16 cellular contexts compared by ENCODE assay signal in the genomic region with DNA sequence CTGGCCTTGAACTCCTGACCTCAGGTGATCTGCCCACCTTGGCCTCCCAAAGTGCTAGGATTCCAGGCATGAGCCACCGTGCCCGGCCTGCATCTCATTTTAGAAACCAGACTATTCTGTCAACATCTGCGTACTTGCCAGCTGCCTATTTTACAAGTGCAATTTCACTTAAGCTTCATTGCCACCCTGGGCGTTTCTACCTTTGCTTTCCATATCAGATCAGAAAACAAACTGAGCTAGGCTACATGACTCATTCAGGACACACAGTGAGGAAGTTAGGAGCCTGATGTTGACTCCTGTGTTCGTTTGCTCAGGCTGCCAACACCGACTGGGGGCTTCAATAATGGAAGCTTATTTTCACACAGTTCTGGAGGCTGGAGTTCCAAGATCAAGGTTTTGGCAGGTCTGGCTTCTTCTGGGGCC. TPM values are rescaled to one million over a fixed set of nuclear protein-coding genes. Genes with fewer than 3 reads are reported as not detected.
DNase-seq lines count a peak whose midpoint lies in the region; ATAC-seq, FAIRE-seq and TF ChIP-seq lines count a peak whose summit lies in the region.
"Had no signal": no experiment of that assay in that cellular context is flagged by ENCODE, and none has a peak within 500 bp of the region (broad histone marks: within the 10 kb centered on the region; RNA-seq: fewer than 3 reads in every experiment).

No MANE protein-coding gene starts in this region.

- H2BK5ac ChIP-seq in H1 (ENCODE audit: low read depth, low read length) (no peak overlapping the region), neuronal stem cell (ENCODE audit: low read length) (no peak overlapping the region)

- H4K20me1 ChIP-seq in H1 (replicated peaks in 1 of 2; ENCODE audit: control insufficient read depth in 1 of 2, insufficient read depth in 2 of 2, low read length in 2 of 2), result no peaks in the 10 kb centered on the region

- TF ChIP-seq POLR2A in H1 (IDR thresholded peaks at IDR 0.05; ENCODE audit: control extremely low read depth in 1 of 2, low read depth in 2 of 2, low read length in 2 of 2), result no peak

- no peaks in the 10 kb centered on the region for H3K9me3 ChIP-seq in H1 (ENCODE audit: insufficient read depth in 2 of 2, low read depth in 1 of 2, low read length in 1 of 2)
- H3K9me3 ChIP-seq in neuronal stem cell (replicated peaks in 1 of 2; ENCODE audit: control insufficient read depth in 2 of 2, insufficient read depth in 1 of 2, low read depth in 1 of 2, low read length in 2 of 2), result no peaks in the 10 kb centered on the region
- H3K9me3 ChIP-seq: gastroesophageal sphincter, MG63 had no signal

- H3K23me2 ChIP-seq in H1 (ENCODE audit: low read depth, low read length), result 0 out of 2 replicates have a peak, but pooled peaks cover 2% of the 10 kb centered on the region

- no peak overlapping the region for H3K9ac ChIP-seq in H1 (replicated peaks in 1 of 4; ENCODE audit: extremely low read depth in 1 of 4, low read depth in 3 of 4, low read length in 3 of 4)
- no peak overlapping the region for H3K9ac ChIP-seq in neuronal stem cell (ENCODE audit: low read depth, low read length, poor library complexity)

- no peak overlapping the region for H3K14ac ChIP-seq in H1 (ENCODE audit: insufficient read length)
- H3K14ac ChIP-seq in neuronal stem cell (ENCODE audit: low read length), result no peak overlapping the region

- no peak for TF ChIP-seq CTCF in H1 (IDR thresholded peaks at IDR 0.05; ENCODE audit: control extremely low read depth in 1 of 3, insufficient read depth in 1 of 3, low read depth in 1 of 3, low read length in 3 of 3)
- no peak for TF ChIP-seq CTCF in dorsolateral prefrontal cortex (IDR thresholded peaks at IDR 0.05 in 54 of 56, conservative IDR thresholded peaks at IDR 0.05 in 2 of 56; ENCODE audit: low read depth in 1 of 56, partially characterized antibody in 56 of 56)

- POLR2A ChIA-PET in H1 (lab: Charles Lee; ENCODE audit: partially characterized antibody), result no interaction called here

- H2BK12ac ChIP-seq in H1 (ENCODE audit: low read depth, low read length) (no peak overlapping the region), neuronal stem cell (ENCODE audit: low read length) (no peak overlapping the region)

- no peak overlapping the region for H2AK5ac ChIP-seq in H1 (ENCODE audit: low read depth, low read length)
- H2AK5ac ChIP-seq in neuronal stem cell (ENCODE audit: low read depth, low read length), result no peak overlapping the region

- no peak overlapping the region for H3K56ac ChIP-seq in H1 (replicated peaks; ENCODE audit: insufficient read length, low read depth, low read length)

- intact Hi-C loops in dorsolateral prefrontal cortex (cut with DNase I), result no loop called here

- H3K4me1 ChIP-seq in H1 (replicated peaks in 1 of 4; ENCODE audit: control insufficient read depth in 3 of 4, insufficient read depth in 4 of 4, low read length in 3 of 4) (peaks cover 0 to 4% (median 1%) of the 10 kb centered on the region in 4 experiments; a peak in 2 of 7 replicates), neuronal stem cell (ENCODE audit: control insufficient read depth in 2 of 2, insufficient read depth in 1 of 2, low read depth in 1 of 2, low read length in 2 of 2) (peaks cover 4 to 5% of the 10 kb centered on the region in 2 donors)

- H3K18ac ChIP-seq in H1 (ENCODE audit: extremely low read depth, low read length) (no peak overlapping the region), neuronal stem cell (ENCODE audit: low read length) (no peak overlapping the region)

- no peak overlapping the region for H2BK20ac ChIP-seq in H1 (ENCODE audit: low read length)

- no peak overlapping the region for H4K91ac ChIP-seq in H1 (replicated peaks; ENCODE audit: insufficient read length, low read length)
- H4K91ac ChIP-seq in neuronal stem cell (ENCODE audit: low read depth, low read length, poor library complexity), result no peak overlapping the region

- TF ChIP-seq EP300 in H1 (IDR thresholded peaks at IDR 0.05; ENCODE audit: borderline replicate concordance in 1 of 2, low read depth in 2 of 2, low read length in 2 of 2), result no peak

- H3K4me2 ChIP-seq in H1 (ENCODE audit: insufficient read depth in 1 of 2, low read depth in 2 of 2, low read length in 2 of 2) (no peak overlapping the region), neuronal stem cell (ENCODE audit: insufficient read depth, low read length, poor library complexity, severe bottlenecking) (no peak overlapping the region)

- H3K4ac ChIP-seq in H1 (replicated peaks; ENCODE audit: insufficient read length, low read depth, low read length), result no peak overlapping the region
- no peak overlapping the region for H3K4ac ChIP-seq in neuronal stem cell (ENCODE audit: low read length)

- H4K5ac ChIP-seq in H1 (ENCODE audit: insufficient read length, low read depth, low read length), result no peak overlapping the region

- H2AFZ ChIP-seq in H1 (ENCODE audit: low read length), result 0 out of 2 replicates have a peak overlapping the region, but pooled peaks have one; percentile 20
- H2AFZ ChIP-seq in neuronal stem cell (ENCODE audit: low read length), result peak overlapping the region; percentile 61

- H2BK120ac ChIP-seq in H1 (replicated peaks; ENCODE audit: low read depth, low read length), result no peak overlapping the region
- no peak overlapping the region for H2BK120ac ChIP-seq in neuronal stem cell (ENCODE audit: low read depth, low read length)

- H4K8ac ChIP-seq in H1 (ENCODE audit: extremely low read depth, insufficient read depth, low read length), result no peak overlapping the region
- H4K8ac ChIP-seq in neuronal stem cell (ENCODE audit: low read depth, low read length), result no peak overlapping the region

- DNase-seq in H4 (ENCODE audit: low spot score) (peak; percentile 23), NCI-H69 (lab: John Stamatoyannopoulos, UW) (peak; percentile 48), H1 (ENCODE audit: low read depth in 1 of 2, low spot score in 2 of 2) (no peak), neuronal stem cell (ENCODE audit: low spot score) (no peak), dorsolateral prefrontal cortex (no peak)
- DNase-seq: activated CD4-positive, alpha-beta T cell treated with anti-CD3 and anti-CD28 coated beads, Interleukin-2, amount 50 U/mL, for 1 hour; activated naive CD4-positive, alpha-beta T cell; CD4-positive, alpha-beta memory T cell; HFFc6; MG63; NCI-H524 had no signal

- no peak overlapping the region for H2BK15ac ChIP-seq in H1 (ENCODE audit: low read length)
- H2BK15ac ChIP-seq in neuronal stem cell (ENCODE audit: low read length), result no peak overlapping the region

- WGBS in H1 (ENCODE audit: extremely low coverage in 1 of 2, insufficient coverage in 1 of 2, insufficient read length in 1 of 2, insufficient replicate concordance in 2 of 2, low coverage in 1 of 2, low lambda C conversion rate in 2 of 2, missing lambda C conversion rate in 1 of 2), 2 experiments, result 92% methylated on average over 6 of the region's 6 CpGs; no CpG with 5 or more reads in 1 of the 2 experiments
- no CpG with 5 or more reads among the region's 6 CpGs for WGBS in neuronal stem cell (ENCODE audit: extremely low coverage in 2 of 2, insufficient read length in 2 of 2, insufficient replicate concordance in 1 of 2), 2 donors

- H3K79me1 ChIP-seq in H1 (ENCODE audit: low read depth, low read length) (no peaks in the 10 kb centered on the region), neuronal stem cell (ENCODE audit: low read depth, low read length) (no peaks in the 10 kb centered on the region)

- no peak overlapping the region for H3K4me3 ChIP-seq in H1 (ENCODE audit: extremely low read depth in 1 of 4, insufficient read depth in 2 of 4, low read depth in 3 of 4, low read length in 4 of 4)
- no peak overlapping the region for H3K4me3 ChIP-seq in neuronal stem cell (ENCODE audit: low read length in 2 of 2)
- H3K4me3 ChIP-seq in dorsolateral prefrontal cortex, result no peak overlapping the region
- H3K4me3 ChIP-seq: gastroesophageal sphincter, MG63 had no signal

- H3K27me3 ChIP-seq in H1 (replicated peaks in 1 of 4; ENCODE audit: control insufficient read depth in 3 of 4, extremely low read depth in 1 of 4, insufficient read depth in 3 of 4, low read length in 3 of 4) (peaks cover 0 to 9% (median 4%) of the 10 kb centered on the region in 4 experiments; a peak in 3 of 7 replicates), neuronal stem cell (ENCODE audit: control insufficient read depth in 3 of 3, insufficient read depth in 3 of 3, low read depth in 1 of 3, low read length in 3 of 3) (peaks cover 0 to 4% (median 0%) of the 10 kb centered on the region in 3 experiments), dorsolateral prefrontal cortex (peaks cover 0 to 4% (median 0%) of the 10 kb centered on the region in 45 donors)
- H3K27me3 ChIP-seq: gastroesophageal sphincter, MG63 had no signal

- no peak for TF ChIP-seq RAD21 in H1 (IDR thresholded peaks at IDR 0.05 in 1 of 2, conservative IDR thresholded peaks at IDR 0.05 in 1 of 2; ENCODE audit: low read depth in 2 of 2, low read length in 2 of 2)

- H3K23ac ChIP-seq in H1 (ENCODE audit: insufficient read length) (no peak overlapping the region), neuronal stem cell (ENCODE audit: low read depth, low read length, poor library complexity) (no peak overlapping the region)

- H3K36me3 ChIP-seq in H1 (ENCODE audit: control insufficient read depth in 2 of 4, insufficient read depth in 4 of 4, low read length in 3 of 4), result no peaks in the 10 kb centered on the region
- no peaks in the 10 kb centered on the region for H3K36me3 ChIP-seq in neuronal stem cell (replicated peaks in 1 of 2; ENCODE audit: control insufficient read depth in 2 of 2, insufficient read depth in 2 of 2, low read length in 2 of 2)
- H3K36me3 ChIP-seq: gastroesophageal sphincter, MG63 had no signal

- ATAC-seq in GM18517 (IDR thresholded peaks at IDR 0.05; ENCODE audit: unreplicated experiment) (no peak), HG02571 (IDR thresholded peaks at IDR 0.05; ENCODE audit: unreplicated experiment) (no peak), HG02870 (IDR thresholded peaks at IDR 0.05; ENCODE audit: unreplicated experiment) (no peak)
- ATAC-seq: gastroesophageal sphincter, left lobe of liver had no signal

- CTCF ChIA-PET in H1 (lab: Charles Lee; ENCODE audit: partially characterized antibody), result interaction anchor here (1.0 to 4.2 kb wide), 5 partner anchors 15 to 109 kb away, joined by 3 to 20 read pairs (median 5); no protein-coding TSS in a partner anchor

- no peak overlapping the region for H3K27ac ChIP-seq in H1 (ENCODE audit: low read depth, low read length)
- no peak overlapping the region for H3K27ac ChIP-seq in neuronal stem cell (replicated peaks; ENCODE audit: low read length)
- H3K27ac ChIP-seq in dorsolateral prefrontal cortex, result no peak overlapping the region
- H3K27ac ChIP-seq: gastroesophageal sphincter had no signal

- no peak for FAIRE-seq in H1 (lab: Jason Lieb, UNC)

- no peaks in the 10 kb centered on the region for H3K79me2 ChIP-seq in H1 (ENCODE audit: control insufficient read depth in 1 of 2, insufficient read depth in 2 of 2, low read length in 2 of 2)

RNA-seq across cellular contexts. Expression of a gene that starts 42.3 kb away (rescaled TPM):
- total RNA-seq in H4 (2014; rRNA removed; shearing (Covaris generic)), result 2.4 and 2.9 TPM in 2 replicates
- 16.5 and 17.1 TPM in 2 replicates for total RNA-seq in H1 (2021; fragmentation: NEBNext Ultra II Directional; extraction: Animal tissue kit (Norgen Biotek cat#: 25700))
- polyA plus RNA-seq in H1 (2011; rRNA removed), result 22.0 and 28.6 TPM in 2 replicates
- polyA plus RNA-seq in H1 (2011; cell fraction: cytosol; rRNA removed), result 19.5 TPM
- 35.3 TPM for polyA plus RNA-seq in H1 (2011; cell fraction: nucleus; rRNA removed)
- polyA plus RNA-seq in H1 (2012, experiment 1 of 2), result 10.2 to 16.3 TPM (median 14.4 TPM) in 4 replicates
- 13.3 TPM for polyA plus RNA-seq in H1 (2012, experiment 2 of 2)
- 7.5 TPM for polyA plus RNA-seq in H1 (2013, experiment 1 of 2)
- polyA plus RNA-seq in H1 (2013, experiment 2 of 2), result 6.3 TPM
- 17.1 and 19.3 TPM in 2 replicates for polyA minus RNA-seq in H1 (2011; rRNA and poly(A)+ RNA removed)
- polyA minus RNA-seq in H1 (2011; cell fraction: cytosol; rRNA and poly(A)+ RNA removed), result 14.2 TPM
- 28.4 TPM for polyA minus RNA-seq in H1 (2011; cell fraction: nucleus; rRNA and poly(A)+ RNA removed)
- polyA plus RNA-seq in neuronal stem cell (2013, experiment 1 of 2), result 5.8 TPM
- polyA plus RNA-seq in neuronal stem cell (2013, experiment 2 of 2), result 5.8 TPM
- 10 to 100 TPM in 75 of 120 experiments, 1 to 10 TPM in 45; 6.4 to 24.6 (median 10.7) TPM for total RNA-seq in dorsolateral prefrontal cortex

Comparison
In these comparisons a context has a peak if more than half of its experiments do, and no peak if none do; other contexts are left out.
1. DNase-seq: peak in H4 (single experiment) and NCI-H69 (single experiment); none in H1 (0 of 2), neuronal stem cell (single experiment) and dorsolateral prefrontal cortex (0 of 10).